ENCODE assay signal across 23 cellular contexts in genomic region chr17:80769516-80769915, GRCh38.
DNase-seq lines count a peak whose midpoint lies in the region; ATAC-seq and TF ChIP-seq lines count a peak whose summit lies in the region.
"Had no signal": no experiment of that assay in that cellular context is flagged by ENCODE, and none has a peak within 500 bp of the region (broad histone marks: within the 10 kb centered on the region; RNA-seq: fewer than 3 reads in every experiment).

No MANE protein-coding gene starts in this region.

- WGBS in sigmoid colon, 2 donors, result 93 to 95% methylated on average over 10 of the region's 10 CpGs

- H3K36me3 Mint-ChIP-seq in activated CD4-positive, alpha-beta T cell treated with anti-CD3 and anti-CD28 coated beads, Interleukin-2, amount 10 ng/mL, durations not matched to agents 24 days and 14 days (ENCODE audit: low read depth), result peaks cover 33% of the 10 kb centered on the region

- TF ChIP-seq CTCF in sigmoid colon (IDR thresholded peaks at IDR 0.05), result no peak

- peak overlapping the region; percentile 99 for H3K27ac ChIP-seq in KOPT-K1 (ENCODE audit: low read depth, low read length, poor library complexity, severe bottlenecking)
- no peak overlapping the region for H3K27ac ChIP-seq in sigmoid colon
- H3K27ac ChIP-seq: GM23248, Peyer's patch, SK-N-MC had no signal

- peaks cover 70% of the 10 kb centered on the region for H3K4me1 Mint-ChIP-seq in activated CD4-positive, alpha-beta T cell treated with anti-CD3 and anti-CD28 coated beads, Interleukin-2, amount 10 ng/mL, durations not matched to agents 24 days and 14 days

- no peaks in the 10 kb centered on the region for H3K27me3 Mint-ChIP-seq in activated CD4-positive, alpha-beta T cell treated with anti-CD3 and anti-CD28 coated beads, Interleukin-2, amount 10 ng/mL, durations not matched to agents 24 days and 14 days

- ATAC-seq in GM18870 (IDR thresholded peaks at IDR 0.05; ENCODE audit: unreplicated experiment), result no peak

- no peak overlapping the region for H3K4me3 ChIP-seq in sigmoid colon
- H3K4me3 ChIP-seq: GM23248, Peyer's patch, SK-N-MC had no signal

- no peaks in the 10 kb centered on the region for H3K9me3 Mint-ChIP-seq in activated CD4-positive, alpha-beta T cell treated with anti-CD3 and anti-CD28 coated beads, Interleukin-2, amount 10 ng/mL, durations not matched to agents 24 days and 14 days

- no peak for TF ChIP-seq POLR2A in sigmoid colon (IDR thresholded peaks at IDR 0.05)

- intact Hi-C loops in activated CD4-positive, alpha-beta T cell treated with anti-CD3 and anti-CD28 coated beads, Interleukin-2, amount 10 ng/mL, durations not matched to agents 24 days and 14 days (cut with micrococcal nuclease), result no loop called here
- intact Hi-C loops in sigmoid colon (cut with DNase I), result no loop called here

- no peak overlapping the region for H3K4me3 Mint-ChIP-seq in activated CD4-positive, alpha-beta T cell treated with anti-CD3 and anti-CD28 coated beads, Interleukin-2, amount 10 ng/mL, durations not matched to agents 24 days and 14 days

- H3K36me3 ChIP-seq in KOPT-K1 (ENCODE audit: insufficient read depth, low read length) (peaks cover 25% of the 10 kb centered on the region), sigmoid colon (no peaks in the 10 kb centered on the region)
- H3K36me3 ChIP-seq: Peyer's patch had no signal

- peaks cover 0 to 34% (median 27%) of the 10 kb centered on the region in 4 donors for H3K4me1 ChIP-seq in sigmoid colon

- H3K9me3 ChIP-seq in KOPT-K1 (ENCODE audit: insufficient read depth, low read length, poor library complexity, severe bottlenecking) (no peaks in the 10 kb centered on the region), sigmoid colon (no peaks in the 10 kb centered on the region)
- H3K9me3 ChIP-seq: Peyer's patch had no signal

- DNase-seq in activated CD4-positive, alpha-beta T cell treated with anti-CD3 and anti-CD28 coated beads, Interleukin-2, amount 10 ng/mL, durations not matched to agents 24 days and 14 days, result no peak
- DNase-seq in activated CD4-positive, alpha-beta T cell treated with anti-CD3 and anti-CD28 coated beads, Interleukin-2, amount 50 U/mL, for 48 hours, result no peak
- DNase-seq in mesenteric fat pad (ENCODE audit: low spot score), result peak; percentile 55
- DNase-seq in sigmoid colon, result peak; percentile 9
- DNase-seq in central memory CD4-positive, alpha-beta T cell, result no peak
- DNase-seq: DMS153, GM23248, H7, Kasumi-1, MV-4-11, NCI-H1105, NCI-H1436 treated with DMSO at 0.1 percent for 48 hours, NCI-H2029, NCI-H2171, NCI-H226, NCI-H510A, NCI-H69, OCI-M1, Peyer's patch, SIG-M5 had no signal

- no peak for TF ChIP-seq EP300 in sigmoid colon (IDR thresholded peaks at IDR 0.05)

- no peaks in the 10 kb centered on the region for H3K27me3 ChIP-seq in sigmoid colon
- H3K27me3 ChIP-seq: Peyer's patch had no signal

- H3K27ac Mint-ChIP-seq in activated CD4-positive, alpha-beta T cell treated with anti-CD3 and anti-CD28 coated beads, Interleukin-2, amount 10 ng/mL, durations not matched to agents 24 days and 14 days, result peak overlapping the region; percentile 60

Comparison
In these comparisons a context has a peak if more than half of its experiments do, and no peak if none do; other contexts are left out.
1. DNase-seq: peak in mesenteric fat pad (single experiment) and sigmoid colon (single experiment); none in activated CD4-positive, alpha-beta T cell treated with anti-CD3 and anti-CD28 coated beads, Interleukin-2, amount 10 ng/mL, durations not matched to agents 24 days and 14 days (single experiment), activated CD4-positive, alpha-beta T cell treated with anti-CD3 and anti-CD28 coated beads, Interleukin-2, amount 50 U/mL, for 48 hours (0 of 2) and central memory CD4-positive, alpha-beta T cell (single experiment).